ENCODE assay signal across 8 cellular contexts in the genomic region with DNA sequence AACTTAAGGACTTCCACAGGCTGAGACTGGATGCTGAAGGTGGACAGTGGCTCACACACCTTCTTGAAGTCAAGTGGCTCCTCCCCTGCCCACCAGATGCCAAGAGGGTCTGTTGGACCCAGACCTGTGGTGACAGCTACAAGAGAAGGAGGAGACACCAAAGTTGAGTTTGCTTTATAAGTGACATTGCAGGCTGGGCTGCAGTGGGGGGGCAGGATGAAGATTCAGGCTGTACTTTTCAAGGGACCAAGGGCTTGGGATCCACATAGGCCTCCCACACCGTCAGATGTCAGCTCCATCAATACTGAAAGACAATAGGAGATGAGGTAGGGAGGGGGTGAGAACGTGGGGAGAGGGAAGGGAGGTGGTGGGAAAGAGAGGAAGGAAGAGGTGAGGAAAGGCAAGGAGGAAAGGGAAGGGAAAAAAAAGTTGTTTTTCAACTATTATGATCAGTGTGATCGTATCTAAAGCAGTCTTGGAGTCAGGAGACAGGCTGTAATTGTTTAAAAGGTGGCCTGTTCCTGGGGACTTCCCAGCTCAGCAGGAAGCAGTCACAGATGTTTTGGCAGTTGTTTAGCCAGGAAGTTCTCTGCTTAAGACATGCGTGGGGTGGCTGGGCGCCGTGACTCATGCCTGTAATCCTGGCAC.
DNase-seq lines count a peak whose midpoint lies in the region; ATAC-seq and TF ChIP-seq lines count a peak whose summit lies in the region.

No MANE protein-coding gene starts in this region.

- POLR2A ChIA-PET in BJ (lab: Charles Lee), result no interaction called here

- H3K4me3 Mint-ChIP-seq in activated T-helper 1 cell treated with anti-CD3 and anti-CD28 coated beads, Interleukin-12 subunit alpha, Interleukin-12 subunit beta, Interleukin-2, Interleukin-4 antibody, amounts not matched to agents 30 ng/mL and 10 ng/mL and 1 ng/mL, durations not matched to agents 14 hours and 24 hours and 36 hours, result peak overlapping the region; percentile 80

- TF ChIP-seq CTCF in BJ (IDR thresholded peaks at IDR 0.05; ENCODE audit: insufficient read depth, low read depth, low read length), result no peak

- H3K36me3 Mint-ChIP-seq in activated T-helper 1 cell treated with anti-CD3 and anti-CD28 coated beads, Interleukin-12 subunit alpha, Interleukin-12 subunit beta, Interleukin-2, Interleukin-4 antibody, amounts not matched to agents 30 ng/mL and 10 ng/mL and 1 ng/mL, durations not matched to agents 14 hours and 24 hours and 36 hours (ENCODE audit: low read depth), result peaks cover 19% of the 10 kb centered on the region

- H3K4me1 Mint-ChIP-seq in activated T-helper 1 cell treated with anti-CD3 and anti-CD28 coated beads, Interleukin-12 subunit alpha, Interleukin-12 subunit beta, Interleukin-2, Interleukin-4 antibody, amounts not matched to agents 30 ng/mL and 10 ng/mL and 1 ng/mL, durations not matched to agents 14 hours and 24 hours and 36 hours (ENCODE audit: low read depth), result peaks cover 30% of the 10 kb centered on the region

- no peaks in the 10 kb centered on the region for H3K27me3 Mint-ChIP-seq in activated T-helper 1 cell treated with anti-CD3 and anti-CD28 coated beads, Interleukin-12 subunit alpha, Interleukin-12 subunit beta, Interleukin-2, Interleukin-4 antibody, amounts not matched to agents 30 ng/mL and 10 ng/mL and 1 ng/mL, durations not matched to agents 14 hours and 24 hours and 36 hours (ENCODE audit: insufficient read depth)

- intact Hi-C loops in activated T-helper 1 cell treated with anti-CD3 and anti-CD28 coated beads, Interleukin-12 subunit alpha, Interleukin-12 subunit beta, Interleukin-2, Interleukin-4 antibody, amounts not matched to agents 30 ng/mL and 10 ng/mL and 1 ng/mL, durations not matched to agents 14 hours and 24 hours and 36 hours (cut with micrococcal nuclease), result loop anchor here (1.0 to 10.0 kb wide), 8 partner anchors 21 to 710 kb away; partner anchors contain the start of genes AMN1, ETFBKMT and RESF1
- intact Hi-C loops in Right ventricle myocardium superior (cut with DNase I), result no loop called here

- H3K27ac Mint-ChIP-seq in activated T-helper 1 cell treated with anti-CD3 and anti-CD28 coated beads, Interleukin-12 subunit alpha, Interleukin-12 subunit beta, Interleukin-2, Interleukin-4 antibody, amounts not matched to agents 30 ng/mL and 10 ng/mL and 1 ng/mL, durations not matched to agents 14 hours and 24 hours and 36 hours, result peak overlapping the region; percentile 100

- peaks cover 42% of the 10 kb centered on the region for H3K9me3 Mint-ChIP-seq in activated T-helper 1 cell treated with anti-CD3 and anti-CD28 coated beads, Interleukin-12 subunit alpha, Interleukin-12 subunit beta, Interleukin-2, Interleukin-4 antibody, amounts not matched to agents 30 ng/mL and 10 ng/mL and 1 ng/mL, durations not matched to agents 14 hours and 24 hours and 36 hours

- peak; percentile 25 for DNase-seq in BJ (ENCODE audit: low read depth)
- DNase-seq in NCI-H69 (lab: John Stamatoyannopoulos, UW), result peak; percentile 94
- peak; percentile 68 for DNase-seq in activated T-helper 1 cell treated with anti-CD3 and anti-CD28 coated beads, Interleukin-12 subunit alpha, Interleukin-12 subunit beta, Interleukin-2, Interleukin-4 antibody, amounts not matched to agents 30 ng/mL and 10 ng/mL and 1 ng/mL, durations not matched to agents 14 hours and 24 hours and 36 hours (ENCODE audit: low spot score)
- peak; percentile 72 for DNase-seq in Right ventricle myocardium superior
- DNase-seq in GOT3 (lab: John Stamatoyannopoulos, UW), result no peak
- DNase-seq in C1 segment of cervical spinal cord (lab: John Stamatoyannopoulos, UW), result no peak

- H3K36me3 ChIP-seq in BJ (ENCODE audit: control insufficient read depth, insufficient read depth, low read length), result no peaks in the 10 kb centered on the region

- peak; percentile 64 for ATAC-seq in GM21717 (IDR thresholded peaks at IDR 0.05; ENCODE audit: unreplicated experiment)
- peak; percentile 67 for ATAC-seq in Right ventricle myocardium superior (ENCODE audit: poor library complexity)

- no peaks in the 10 kb centered on the region for H3K27me3 ChIP-seq in BJ (ENCODE audit: control insufficient read depth, insufficient read depth, low read length)

- H3K4me3 ChIP-seq in BJ (ENCODE audit: low read depth, low read length), result no peak overlapping the region
- H3K4me3 ChIP-seq in skin epidermis, result no peak overlapping the region

- CTCF ChIA-PET in BJ (lab: Yijun Ruan, JAX), result no interaction called here

- peak overlapping the region in 19 of 21 experiments; percentile 7 to 85 (median 73) for H3K27ac ChIP-seq in skin epidermis

Comparison
In these comparisons a context has a peak if more than half of its experiments do, and no peak if none do; other contexts are left out.
1. DNase-seq: peak in BJ (single experiment), NCI-H69 (single experiment), activated T-helper 1 cell treated with anti-CD3 and anti-CD28 coated beads, Interleukin-12 subunit alpha, Interleukin-12 subunit beta, Interleukin-2, Interleukin-4 antibody, amounts not matched to agents 30 ng/mL and 10 ng/mL and 1 ng/mL, durations not matched to agents 14 hours and 24 hours and 36 hours (single experiment) and Right ventricle myocardium superior (single experiment); none in GOT3 (single experiment) and C1 segment of cervical spinal cord (0 of 14).